In the genomic region with DNA sequence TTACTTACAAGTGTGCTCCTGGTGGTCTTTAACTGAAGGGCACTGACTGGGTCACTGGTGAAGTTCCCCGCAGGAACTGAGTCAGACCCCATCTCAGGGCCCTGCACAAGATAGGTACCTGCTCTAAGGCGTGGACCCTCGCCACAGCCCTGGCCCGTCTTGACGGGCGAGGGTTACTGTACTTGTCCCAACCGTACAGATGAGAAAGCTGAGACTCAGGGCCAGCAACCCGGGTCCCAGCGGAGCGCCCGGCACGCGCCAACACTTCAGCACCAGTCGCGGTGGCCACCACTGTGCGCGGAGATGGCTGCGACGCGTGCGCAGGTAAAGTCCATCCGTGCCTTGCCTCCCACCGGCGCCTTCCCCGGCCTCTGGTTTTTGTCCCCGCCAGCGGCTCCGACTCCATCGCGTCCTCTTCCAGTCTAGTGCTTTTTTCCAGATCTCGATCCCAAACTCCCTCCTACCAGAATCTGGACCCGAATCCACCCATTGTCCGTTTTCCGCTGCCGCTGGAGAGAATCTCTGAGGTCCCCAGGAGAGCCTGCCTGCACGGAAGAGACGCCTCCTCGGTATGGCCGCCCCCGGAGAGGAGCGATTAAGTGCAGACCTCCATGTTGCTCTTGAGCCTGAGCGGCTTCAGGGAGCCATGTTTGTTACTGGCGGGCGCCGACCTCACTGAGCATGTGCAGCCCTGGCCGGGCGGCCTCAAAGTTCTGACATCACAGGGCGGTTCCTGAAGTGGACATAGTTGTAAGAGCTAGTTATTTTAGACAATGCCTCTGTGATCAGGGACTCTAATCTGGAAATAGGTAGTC, we compare ENCODE assay signal across 8 cellular contexts.
DNase-seq lines count a peak whose midpoint lies in the region; TF ChIP-seq lines count a peak whose summit lies in the region.
"Not testable (repeated sequence)": the region's sequence is repeated elsewhere in the genome, so short reads cannot be mapped to it uniquely, and the experiment has no call there.

No MANE protein-coding gene starts in this region.

- H3K79me2 ChIP-seq in OCI-LY7 (ENCODE audit: insufficient read depth, low read depth, low read length) = not testable (repeated sequence)

- H3K27ac ChIP-seq in OCI-LY7 (ENCODE audit: low read depth, low read length, poor library complexity, severe bottlenecking) (peak overlapping the region; percentile 62), thymus (ENCODE audit: low read depth) (peak overlapping the region; percentile 52)
- H3K27ac ChIP-seq in mesodermal cell (ENCODE audit: low read depth, low read length, severe bottlenecking); skeletal muscle tissue (ENCODE audit: low read depth, low read length): not testable (repeated sequence)

- not testable (repeated sequence) for H3K36me3 Mint-ChIP-seq in activated CD4-positive, alpha-beta memory T cell treated with anti-CD3 and anti-CD28 coated beads, Interleukin-2, amount 10 ng/mL, durations not matched to agents 7 days and 5 days (ENCODE audit: low read depth)

- not testable (repeated sequence) for H4K20me1 ChIP-seq in OCI-LY7 (ENCODE audit: insufficient read depth, low read length)

- not testable (repeated sequence) for H3K9me3 ChIP-seq in OCI-LY7 (ENCODE audit: low read length); mesodermal cell (ENCODE audit: control insufficient read depth, low read length); skeletal muscle tissue (ENCODE audit: control insufficient read depth in 3 of 3, low read length in 3 of 3); thymus (ENCODE audit: control insufficient read depth)

- peak overlapping the region in 1 of 3 donors; percentile 54 for H3K9ac ChIP-seq in skeletal muscle tissue (ENCODE audit: low read depth in 1 of 3, low read length in 3 of 3)

- H3K36me3 ChIP-seq in OCI-LY7 (ENCODE audit: insufficient read depth, low read length); mesodermal cell (ENCODE audit: control insufficient read depth, insufficient read depth, low read length); skeletal muscle tissue (ENCODE audit: control insufficient read depth in 3 of 3, insufficient read depth in 3 of 3, low read length in 3 of 3); thymus (ENCODE audit: control insufficient read depth, insufficient read depth): not testable (repeated sequence)

- peak overlapping the region; percentile 51 for H3K4me3 Mint-ChIP-seq in activated CD4-positive, alpha-beta memory T cell treated with anti-CD3 and anti-CD28 coated beads, Interleukin-2, amount 10 ng/mL, durations not matched to agents 7 days and 5 days

- not testable (repeated sequence) for H2AFZ ChIP-seq in OCI-LY7 (ENCODE audit: low read length)

- CTCF ChIA-PET in OCI-LY7 (lab: Charles Lee; ENCODE audit: unreplicated experiment); activated CD4-positive, alpha-beta memory T cell treated with anti-CD3 and anti-CD28 coated beads, Interleukin-2, amount 10 ng/mL, durations not matched to agents 7 days and 5 days (lab: Charles Lee): not testable (repeated sequence)

- not testable (repeated sequence) for H3K27me3 ChIP-seq in skeletal muscle tissue (ENCODE audit: control insufficient read depth in 3 of 3, insufficient read depth in 3 of 3, low read length in 3 of 3); thymus (ENCODE audit: control insufficient read depth, insufficient read depth)

- DNase-seq in ELR (ENCODE audit: low read depth) (peak; percentile 29), OCI-LY7 (ENCODE audit: low spot score) (peak; percentile 47), astrocyte of the hippocampus (ENCODE audit: low read depth, low spot score) (peak; percentile 68), foreskin fibroblast (peak; percentile 3 to 43)
- peak; percentile 44 for DNase-seq in activated CD4-positive, alpha-beta memory T cell treated with anti-CD3 and anti-CD28 coated beads, Interleukin-2, amount 10 ng/mL, durations not matched to agents 7 days and 5 days

- H3K4me1 ChIP-seq in OCI-LY7 (ENCODE audit: insufficient read depth, low read length, poor library complexity, severe bottlenecking); mesodermal cell (ENCODE audit: control insufficient read depth, insufficient read depth, low read length, poor library complexity, severe bottlenecking); skeletal muscle tissue (ENCODE audit: control insufficient read depth in 3 of 3, insufficient read depth in 3 of 3, low read length in 3 of 3); thymus (ENCODE audit: control insufficient read depth, insufficient read depth, low read length): not testable (repeated sequence)

- POLR2A ChIA-PET in OCI-LY7 (lab: Charles Lee); activated CD4-positive, alpha-beta memory T cell treated with anti-CD3 and anti-CD28 coated beads, Interleukin-2, amount 10 ng/mL, durations not matched to agents 7 days and 5 days (lab: Charles Lee): not testable (repeated sequence)

- not testable (repeated sequence) for H3K27me3 Mint-ChIP-seq in activated CD4-positive, alpha-beta memory T cell treated with anti-CD3 and anti-CD28 coated beads, Interleukin-2, amount 10 ng/mL, durations not matched to agents 7 days and 5 days

- peak overlapping the region; percentile 63 for H3K4me3 ChIP-seq in OCI-LY7 (ENCODE audit: low read depth, low read length, poor library complexity, severe bottlenecking)
- H3K4me3 ChIP-seq in foreskin fibroblast (ENCODE audit: low read depth in 1 of 2, low read length in 2 of 2) = peak overlapping the region; percentile 42 to 53
- H3K4me3 ChIP-seq in mesodermal cell (ENCODE audit: extremely low read depth, insufficient read depth, low read length, poor library complexity, severe bottlenecking) = peak overlapping the region; percentile 31
- H3K4me3 ChIP-seq in skeletal muscle tissue (ENCODE audit: low read length in 3 of 3) = peak overlapping the region; percentile 46 to 70 (median 52)
- peak overlapping the region; percentile 36 for H3K4me3 ChIP-seq in thymus (ENCODE audit: low read length)

- H3K9me2 ChIP-seq in OCI-LY7 (ENCODE audit: insufficient read depth, low read length) = not testable (repeated sequence)

- BruUV-seq in OCI-LY7 (replicated peaks; lab: Mats Ljungman, UMichigan) = not testable (repeated sequence)

- not testable (repeated sequence) for H3K27ac Mint-ChIP-seq in activated CD4-positive, alpha-beta memory T cell treated with anti-CD3 and anti-CD28 coated beads, Interleukin-2, amount 10 ng/mL, durations not matched to agents 7 days and 5 days

- no CpG with 5 or more reads among the region's 48 CpGs for WGBS in mesodermal cell (ENCODE audit: insufficient coverage in 2 of 2), 2 experiments
- 5% methylated on average over 48 of the region's 48 CpGs for WGBS in thymus

- H3K4me1 Mint-ChIP-seq in activated CD4-positive, alpha-beta memory T cell treated with anti-CD3 and anti-CD28 coated beads, Interleukin-2, amount 10 ng/mL, durations not matched to agents 7 days and 5 days = not testable (repeated sequence)

- intact Hi-C loops in OCI-LY7 (cut with micrococcal nuclease; ENCODE audit: unreplicated experiment) = not testable (repeated sequence)

- TF ChIP-seq CTCF in OCI-LY7 (conservative IDR thresholded peaks at IDR 0.05; ENCODE audit: low read length); foreskin fibroblast (IDR thresholded peaks at IDR 0.05; ENCODE audit: low read depth, low read length): not testable (repeated sequence)

- H3K4me2 ChIP-seq in OCI-LY7 (ENCODE audit: low read length) = peak overlapping the region; percentile 61; the same call in 1 of the 2 replicates

- H3K9me3 Mint-ChIP-seq in activated CD4-positive, alpha-beta memory T cell treated with anti-CD3 and anti-CD28 coated beads, Interleukin-2, amount 10 ng/mL, durations not matched to agents 7 days and 5 days = not testable (repeated sequence)
